1 cellular context compared by ENCODE assay signal in the genomic region with DNA sequence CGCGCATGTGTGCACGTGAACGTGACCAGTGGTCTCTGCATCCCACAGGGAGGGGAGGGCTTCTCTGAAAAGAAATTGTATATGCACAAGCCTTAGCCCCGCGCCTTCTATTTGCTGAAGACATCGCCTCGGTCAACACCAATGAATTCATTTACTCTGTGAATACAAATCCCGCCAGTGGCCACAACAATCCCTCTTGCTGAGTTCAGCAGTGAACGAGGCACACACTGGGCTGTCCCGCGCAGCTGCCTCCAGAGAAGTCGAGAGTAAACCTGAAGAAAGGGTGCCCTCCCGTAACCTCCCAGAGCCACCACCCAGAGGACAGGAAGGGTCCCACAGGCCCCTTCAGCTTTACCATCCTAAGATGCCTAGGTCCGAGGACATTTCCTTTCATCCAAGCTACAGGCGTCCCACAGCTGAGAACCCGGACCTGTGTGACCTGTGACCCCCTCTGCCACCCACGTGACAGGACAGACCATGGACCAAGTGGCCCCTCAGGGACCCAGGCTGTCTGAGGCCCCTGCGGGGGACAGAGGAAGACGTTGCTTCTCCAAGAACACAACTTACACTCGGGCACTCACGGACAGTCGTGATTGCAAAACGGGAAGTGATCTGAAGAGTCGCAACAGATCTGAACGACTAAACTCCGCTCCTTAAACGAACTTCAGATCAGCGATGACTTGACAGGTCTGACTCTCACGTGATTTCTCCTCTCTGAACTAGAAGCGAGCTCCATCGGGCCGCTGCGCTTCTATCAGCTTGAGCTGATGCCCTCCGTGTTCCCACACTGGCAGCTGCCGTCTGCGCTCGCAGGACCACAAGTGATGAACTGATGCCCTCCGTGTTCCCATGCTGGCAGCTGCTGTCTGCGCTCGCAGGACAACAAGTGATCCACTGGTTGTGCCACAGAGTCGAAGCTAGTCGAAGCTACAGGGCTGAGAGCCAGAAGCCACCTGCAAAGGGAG.
TF ChIP-seq lines count a peak whose summit lies in the region.

No MANE protein-coding gene starts in this region.

TF ChIP-seq in GM23338, 12 proteins besides CTCF, POLR2A, EP300 and RAD21 (continued from another document):
- TF ChIP-seq, protein P1, sequence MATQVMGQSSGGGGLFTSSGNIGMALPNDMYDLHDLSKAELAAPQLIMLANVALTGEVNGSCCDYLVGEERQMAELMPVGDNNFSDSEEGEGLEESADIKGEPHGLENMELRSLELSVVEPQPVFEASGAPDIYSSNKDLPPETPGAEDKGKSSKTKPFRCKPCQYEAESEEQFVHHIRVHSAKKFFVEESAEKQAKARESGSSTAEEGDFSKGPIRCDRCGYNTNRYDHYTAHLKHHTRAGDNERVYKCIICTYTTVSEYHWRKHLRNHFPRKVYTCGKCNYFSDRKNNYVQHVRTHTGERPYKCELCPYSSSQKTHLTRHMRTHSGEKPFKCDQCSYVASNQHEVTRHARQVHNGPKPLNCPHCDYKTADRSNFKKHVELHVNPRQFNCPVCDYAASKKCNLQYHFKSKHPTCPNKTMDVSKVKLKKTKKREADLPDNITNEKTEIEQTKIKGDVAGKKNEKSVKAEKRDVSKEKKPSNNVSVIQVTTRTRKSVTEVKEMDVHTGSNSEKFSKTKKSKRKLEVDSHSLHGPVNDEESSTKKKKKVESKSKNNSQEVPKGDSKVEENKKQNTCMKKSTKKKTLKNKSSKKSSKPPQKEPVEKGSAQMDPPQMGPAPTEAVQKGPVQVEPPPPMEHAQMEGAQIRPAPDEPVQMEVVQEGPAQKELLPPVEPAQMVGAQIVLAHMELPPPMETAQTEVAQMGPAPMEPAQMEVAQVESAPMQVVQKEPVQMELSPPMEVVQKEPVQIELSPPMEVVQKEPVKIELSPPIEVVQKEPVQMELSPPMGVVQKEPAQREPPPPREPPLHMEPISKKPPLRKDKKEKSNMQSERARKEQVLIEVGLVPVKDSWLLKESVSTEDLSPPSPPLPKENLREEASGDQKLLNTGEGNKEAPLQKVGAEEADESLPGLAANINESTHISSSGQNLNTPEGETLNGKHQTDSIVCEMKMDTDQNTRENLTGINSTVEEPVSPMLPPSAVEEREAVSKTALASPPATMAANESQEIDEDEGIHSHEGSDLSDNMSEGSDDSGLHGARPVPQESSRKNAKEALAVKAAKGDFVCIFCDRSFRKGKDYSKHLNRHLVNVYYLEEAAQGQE (IDR thresholded peaks at IDR 0.05; ENCODE audit: unreplicated experiment), result no peak
- no peak for TF ChIP-seq JUNB (IDR thresholded peaks at IDR 0.05; ENCODE audit: unreplicated experiment)
- TF ChIP-seq NANOG (IDR thresholded peaks at IDR 0.05; ENCODE audit: borderline replicate concordance), result no peak
- TF ChIP-seq, protein P2, sequence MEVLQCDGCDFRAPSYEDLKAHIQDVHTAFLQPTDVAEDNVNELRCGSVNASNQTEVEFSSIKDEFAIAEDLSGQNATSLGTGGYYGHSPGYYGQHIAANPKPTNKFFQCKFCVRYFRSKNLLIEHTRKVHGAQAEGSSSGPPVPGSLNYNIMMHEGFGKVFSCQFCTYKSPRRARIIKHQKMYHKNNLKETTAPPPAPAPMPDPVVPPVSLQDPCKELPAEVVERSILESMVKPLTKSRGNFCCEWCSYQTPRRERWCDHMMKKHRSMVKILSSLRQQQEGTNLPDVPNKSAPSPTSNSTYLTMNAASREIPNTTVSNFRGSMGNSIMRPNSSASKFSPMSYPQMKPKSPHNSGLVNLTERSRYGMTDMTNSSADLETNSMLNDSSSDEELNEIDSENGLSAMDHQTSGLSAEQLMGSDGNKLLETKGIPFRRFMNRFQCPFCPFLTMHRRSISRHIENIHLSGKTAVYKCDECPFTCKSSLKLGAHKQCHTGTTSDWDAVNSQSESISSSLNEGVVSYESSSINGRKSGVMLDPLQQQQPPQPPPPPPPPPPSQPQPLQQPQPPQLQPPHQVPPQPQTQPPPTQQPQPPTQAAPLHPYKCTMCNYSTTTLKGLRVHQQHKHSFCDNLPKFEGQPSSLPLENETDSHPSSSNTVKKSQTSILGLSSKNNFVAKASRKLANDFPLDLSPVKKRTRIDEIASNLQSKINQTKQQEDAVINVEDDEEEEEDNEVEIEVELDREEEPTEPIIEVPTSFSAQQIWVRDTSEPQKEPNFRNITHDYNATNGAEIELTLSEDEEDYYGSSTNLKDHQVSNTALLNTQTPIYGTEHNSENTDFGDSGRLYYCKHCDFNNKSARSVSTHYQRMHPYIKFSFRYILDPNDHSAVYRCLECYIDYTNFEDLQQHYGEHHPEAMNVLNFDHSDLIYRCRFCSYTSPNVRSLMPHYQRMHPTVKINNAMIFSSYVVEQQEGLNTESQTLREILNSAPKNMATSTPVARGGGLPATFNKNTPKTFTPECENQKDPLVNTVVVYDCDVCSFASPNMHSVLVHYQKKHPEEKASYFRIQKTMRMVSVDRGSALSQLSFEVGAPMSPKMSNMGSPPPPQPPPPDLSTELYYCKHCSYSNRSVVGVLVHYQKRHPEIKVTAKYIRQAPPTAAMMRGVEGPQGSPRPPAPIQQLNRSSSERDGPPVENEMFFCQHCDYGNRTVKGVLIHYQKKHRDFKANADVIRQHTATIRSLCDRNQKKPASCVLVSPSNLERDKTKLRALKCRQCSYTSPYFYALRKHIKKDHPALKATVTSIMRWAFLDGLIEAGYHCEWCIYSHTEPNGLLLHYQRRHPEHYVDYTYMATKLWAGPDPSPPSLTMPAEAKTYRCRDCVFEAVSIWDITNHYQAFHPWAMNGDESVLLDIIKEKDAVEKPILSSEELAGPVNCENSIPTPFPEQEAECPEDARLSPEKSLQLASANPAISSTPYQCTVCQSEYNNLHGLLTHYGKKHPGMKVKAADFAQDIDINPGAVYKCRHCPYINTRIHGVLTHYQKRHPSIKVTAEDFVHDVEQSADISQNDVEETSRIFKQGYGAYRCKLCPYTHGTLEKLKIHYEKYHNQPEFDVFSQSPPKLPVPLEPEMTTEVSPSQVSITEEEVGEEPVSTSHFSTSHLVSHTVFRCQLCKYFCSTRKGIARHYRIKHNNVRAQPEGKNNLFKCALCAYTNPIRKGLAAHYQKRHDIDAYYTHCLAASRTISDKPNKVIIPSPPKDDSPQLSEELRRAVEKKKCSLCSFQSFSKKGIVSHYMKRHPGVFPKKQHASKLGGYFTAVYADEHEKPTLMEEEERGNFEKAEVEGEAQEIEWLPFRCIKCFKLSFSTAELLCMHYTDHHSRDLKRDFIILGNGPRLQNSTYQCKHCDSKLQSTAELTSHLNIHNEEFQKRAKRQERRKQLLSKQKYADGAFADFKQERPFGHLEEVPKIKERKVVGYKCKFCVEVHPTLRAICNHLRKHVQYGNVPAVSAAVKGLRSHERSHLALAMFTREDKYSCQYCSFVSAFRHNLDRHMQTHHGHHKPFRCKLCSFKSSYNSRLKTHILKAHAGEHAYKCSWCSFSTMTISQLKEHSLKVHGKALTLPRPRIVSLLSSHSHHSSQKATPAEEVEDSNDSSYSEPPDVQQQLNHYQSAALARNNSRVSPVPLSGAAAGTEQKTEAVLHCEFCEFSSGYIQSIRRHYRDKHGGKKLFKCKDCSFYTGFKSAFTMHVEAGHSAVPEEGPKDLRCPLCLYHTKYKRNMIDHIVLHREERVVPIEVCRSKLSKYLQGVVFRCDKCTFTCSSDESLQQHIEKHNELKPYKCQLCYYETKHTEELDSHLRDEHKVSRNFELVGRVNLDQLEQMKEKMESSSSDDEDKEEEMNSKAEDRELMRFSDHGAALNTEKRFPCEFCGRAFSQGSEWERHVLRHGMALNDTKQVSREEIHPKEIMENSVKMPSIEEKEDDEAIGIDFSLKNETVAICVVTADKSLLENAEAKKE (CRISPR knock-in tag; IDR thresholded peaks at IDR 0.05), result no peak
- no peak for TF ChIP-seq ZNF114 (CRISPR knock-in tag; IDR thresholded peaks at IDR 0.05)
- TF ChIP-seq EZH2phosphoT487 (IDR thresholded peaks at IDR 0.05; ENCODE audit: unreplicated experiment), result no peak
- TF ChIP-seq POLR2AphosphoS5 (IDR thresholded peaks at IDR 0.05; ENCODE audit: low read depth), result no peak
- TF ChIP-seq, protein P3, sequence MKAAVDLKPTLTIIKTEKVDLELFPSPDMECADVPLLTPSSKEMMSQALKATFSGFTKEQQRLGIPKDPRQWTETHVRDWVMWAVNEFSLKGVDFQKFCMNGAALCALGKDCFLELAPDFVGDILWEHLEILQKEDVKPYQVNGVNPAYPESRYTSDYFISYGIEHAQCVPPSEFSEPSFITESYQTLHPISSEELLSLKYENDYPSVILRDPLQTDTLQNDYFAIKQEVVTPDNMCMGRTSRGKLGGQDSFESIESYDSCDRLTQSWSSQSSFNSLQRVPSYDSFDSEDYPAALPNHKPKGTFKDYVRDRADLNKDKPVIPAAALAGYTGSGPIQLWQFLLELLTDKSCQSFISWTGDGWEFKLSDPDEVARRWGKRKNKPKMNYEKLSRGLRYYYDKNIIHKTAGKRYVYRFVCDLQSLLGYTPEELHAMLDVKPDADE (IDR thresholded peaks at IDR 0.05), result no peak
- TF ChIP-seq ZNF331 (CRISPR knock-in tag; IDR thresholded peaks at IDR 0.05; ENCODE audit: low read depth), result no peak
- TF ChIP-seq CREB1 (CRISPR knock-in tag; IDR thresholded peaks at IDR 0.05; ENCODE audit: low read depth), result no peak
- no peak for TF ChIP-seq STAT1 (IDR thresholded peaks at IDR 0.05; ENCODE audit: unreplicated experiment)
